24 cellular contexts compared by ENCODE assay signal in the genomic region with DNA sequence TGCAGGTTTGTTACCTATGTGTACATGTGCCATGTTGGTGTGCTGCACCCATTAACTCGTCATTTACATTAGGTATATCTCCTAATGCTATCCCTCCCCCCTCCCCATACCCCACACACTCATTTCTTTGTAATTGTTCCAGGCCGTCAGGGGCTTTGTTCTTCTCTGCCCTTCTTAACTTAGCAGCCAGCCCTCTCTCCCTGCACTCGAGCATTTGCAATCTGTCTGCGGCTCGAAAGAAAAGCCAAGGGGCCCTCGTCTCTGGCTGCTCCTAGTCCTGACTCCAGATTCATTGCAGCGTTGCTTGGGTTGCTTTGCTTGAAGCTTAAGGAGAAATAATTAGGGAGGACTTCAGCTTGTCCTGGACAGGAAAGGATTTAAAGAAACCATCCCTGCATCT.
"Had no signal": no experiment of that assay in that cellular context is flagged by ENCODE, and none has a peak within 500 bp of the region (broad histone marks: within the 10 kb centered on the region; RNA-seq: fewer than 3 reads in every experiment).

No MANE protein-coding gene starts in this region.

- H3K27me3 Mint-ChIP-seq: central memory CD8-positive, alpha-beta T cell had no signal

- H3K27ac ChIP-seq: brain microvascular endothelial cell, coronary artery, left ventricle myocardium inferior, neutrophil, pancreas, upper lobe of right lung had no signal

- DNase-seq: activated CD4-positive, alpha-beta T cell treated with anti-CD3 and anti-CD28 coated beads, Interleukin-2, amount 50 U/mL, for 1 hour; activated CD8-positive, alpha-beta memory T cell treated with anti-CD3 and anti-CD28 coated beads, Interleukin-2, amount 50 U/mL, for 4 hours; activated effector memory CD4-positive, alpha-beta T cell treated with Interleukin-2 at 50 U/mL for 16 hours; activated naive CD4-positive, alpha-beta T cell treated with anti-CD3 and anti-CD28 coated beads, Interleukin-2, amount 10 ng/mL, durations not matched to agents 7 days and 5 days; activated naive CD8-positive, alpha-beta T cell treated with anti-CD3 and anti-CD28 coated beads, Interleukin-2, amount 50 U/mL, for 24 hours; activated T-cell treated with anti-CD3 and anti-CD28 coated beads, Interleukin-2, amount 50 U/mL, for 48 hours; anterior cingulate cortex; brain microvascular endothelial cell; immature natural killer cell; kidney glomerular epithelial cell; left ventricle myocardium inferior; naive B cell; pancreas; stimulated activated naive B cell treated with anti-CD40 and anti-IgM and Interleukin-4, amounts not matched to agents 10 μg/mL and 1 μg/mL and 100 μg/mL, for 72 hours; T-helper 1 cell; T-helper 9 cell; upper lobe of right lung had no signal

- H3K9me3 ChIP-seq: gastrocnemius medialis, heart right ventricle, left ventricle myocardium inferior, neutrophil, pancreas, upper lobe of right lung had no signal

- H3K36me3 Mint-ChIP-seq: activated naive CD4-positive, alpha-beta T cell treated with anti-CD3 and anti-CD28 coated beads, Interleukin-2, amount 10 ng/mL, durations not matched to agents 7 days and 5 days; immature natural killer cell; naive B cell; stimulated activated naive B cell treated with anti-CD40 and anti-IgM and Interleukin-4, amounts not matched to agents 10 μg/mL and 1 μg/mL and 100 μg/mL, for 72 hours had no signal

- H3K4me1 ChIP-seq: pancreas, upper lobe of right lung had no signal

- H3K4me3 Mint-ChIP-seq: activated naive CD4-positive, alpha-beta T cell treated with anti-CD3 and anti-CD28 coated beads, Interleukin-2, amount 10 ng/mL, durations not matched to agents 7 days and 5 days; activated naive CD8-positive, alpha-beta T cell treated with anti-CD3 and anti-CD28 coated beads, Interleukin-2, amount 50 U/mL, for 24 hours; central memory CD8-positive, alpha-beta T cell; immature natural killer cell; naive B cell; stimulated activated naive B cell treated with anti-CD40 and anti-IgM and Interleukin-4, amounts not matched to agents 10 μg/mL and 1 μg/mL and 100 μg/mL, for 72 hours had no signal

- H3K4me1 Mint-ChIP-seq: activated naive CD4-positive, alpha-beta T cell treated with anti-CD3 and anti-CD28 coated beads, Interleukin-2, amount 10 ng/mL, durations not matched to agents 7 days and 5 days; activated naive CD8-positive, alpha-beta T cell treated with anti-CD3 and anti-CD28 coated beads, Interleukin-2, amount 50 U/mL, for 24 hours; central memory CD8-positive, alpha-beta T cell; immature natural killer cell; naive B cell; stimulated activated naive B cell treated with anti-CD40 and anti-IgM and Interleukin-4, amounts not matched to agents 10 μg/mL and 1 μg/mL and 100 μg/mL, for 72 hours had no signal

- ATAC-seq: activated CD4-positive, CD25-positive, alpha-beta regulatory T cell treated with anti-CD3 and anti-CD28 coated beads, Interleukin-2, amount 50 U/mL, for 24 hours; activated naive CD8-positive, alpha-beta T cell treated with anti-CD3 and anti-CD28 coated beads, Interleukin-2, amount 50 U/mL, for 24 hours; pancreas; sciatic nerve; stimulated activated naive B cell treated with anti-CD40 and anti-IgM and Interleukin-4, amounts not matched to agents 10 μg/mL and 1 μg/mL and 100 μg/mL, for 72 hours had no signal

- H3K9me3 Mint-ChIP-seq: activated naive CD4-positive, alpha-beta T cell treated with anti-CD3 and anti-CD28 coated beads, Interleukin-2, amount 10 ng/mL, durations not matched to agents 7 days and 5 days; activated naive CD8-positive, alpha-beta T cell treated with anti-CD3 and anti-CD28 coated beads, Interleukin-2, amount 50 U/mL, for 24 hours; central memory CD8-positive, alpha-beta T cell; immature natural killer cell; naive B cell; stimulated activated naive B cell treated with anti-CD40 and anti-IgM and Interleukin-4, amounts not matched to agents 10 μg/mL and 1 μg/mL and 100 μg/mL, for 72 hours had no signal

- H3K27me3 ChIP-seq: brain microvascular endothelial cell, gastrocnemius medialis, heart right ventricle, pancreas, upper lobe of right lung had no signal

- H3K27ac Mint-ChIP-seq: activated naive CD4-positive, alpha-beta T cell treated with anti-CD3 and anti-CD28 coated beads, Interleukin-2, amount 10 ng/mL, durations not matched to agents 7 days and 5 days; activated naive CD8-positive, alpha-beta T cell treated with anti-CD3 and anti-CD28 coated beads, Interleukin-2, amount 50 U/mL, for 24 hours; immature natural killer cell; naive B cell; stimulated activated naive B cell treated with anti-CD40 and anti-IgM and Interleukin-4, amounts not matched to agents 10 μg/mL and 1 μg/mL and 100 μg/mL, for 72 hours had no signal
